9 cellular contexts compared by ENCODE assay signal in the genomic region with DNA sequence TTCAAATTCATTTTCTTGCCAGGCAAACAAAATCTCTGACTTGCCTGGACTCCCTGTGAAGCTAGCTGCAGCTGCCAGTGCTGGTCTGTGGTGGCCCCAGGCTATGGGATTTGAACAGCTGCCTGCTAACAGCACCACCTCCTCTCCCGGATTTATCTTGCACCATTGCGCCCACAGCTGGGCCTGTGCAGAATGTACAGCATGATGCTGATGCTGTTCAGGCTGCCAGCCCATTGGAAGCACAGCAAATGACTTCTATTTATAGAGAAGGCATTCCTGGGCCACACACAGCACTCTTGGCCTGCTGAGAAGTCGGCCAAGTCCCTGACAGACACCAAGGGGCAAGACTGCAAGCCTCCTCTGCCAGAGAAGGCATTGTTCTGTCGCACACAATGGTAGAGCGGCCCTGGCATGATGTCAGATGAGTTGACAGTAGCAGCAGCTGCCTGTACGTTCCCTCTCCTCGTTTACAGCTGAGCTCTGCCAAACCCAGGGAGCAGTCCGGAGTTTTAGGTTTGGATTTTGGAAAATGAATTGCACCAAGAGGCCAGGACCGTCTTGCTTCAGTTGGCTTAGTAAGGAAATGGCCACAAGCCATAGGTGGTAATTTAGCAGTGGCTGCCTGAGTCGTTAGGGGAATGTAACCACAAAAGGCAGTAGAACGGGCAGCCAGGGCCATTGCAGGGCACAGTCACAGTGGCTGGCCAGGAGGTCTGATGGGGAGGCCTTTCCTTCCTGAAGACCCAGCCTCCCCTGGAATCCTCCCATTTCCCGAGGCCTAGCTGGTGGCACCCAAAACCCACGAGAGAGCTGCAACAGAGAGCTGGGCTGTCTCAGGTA. TPM values are rescaled to one million over a fixed set of nuclear protein-coding genes. Genes with fewer than 3 reads are reported as not detected.
DNase-seq lines count a peak whose midpoint lies in the region; ATAC-seq and TF ChIP-seq lines count a peak whose summit lies in the region.
"Had no signal": no experiment of that assay in that cellular context is flagged by ENCODE, and none has a peak within 500 bp of the region (broad histone marks: within the 10 kb centered on the region; RNA-seq: fewer than 3 reads in every experiment).

No MANE protein-coding gene starts in this region.

- no peak overlapping the region for H3K9ac ChIP-seq in colonic mucosa (ENCODE audit: low read depth in 2 of 2, low read length in 2 of 2)

- ATAC-seq in stimulated activated naive B cell treated with anti-CD40 and anti-IgM and Interleukin-4, amounts not matched to agents 10 μg/mL and 1 μg/mL and 100 μg/mL, for 72 hours (replicated peaks), result no peak
- no peak for ATAC-seq in GM21717 (IDR thresholded peaks at IDR 0.05; ENCODE audit: unreplicated experiment)

- no peaks in the 10 kb centered on the region for H3K27me3 ChIP-seq in HAP-1 (ENCODE audit: low read depth)
- H3K27me3 ChIP-seq in colonic mucosa, result no peaks in the 10 kb centered on the region
- H3K27me3 ChIP-seq: right lobe of liver had no signal

- no peak overlapping the region for H3K4me3 ChIP-seq in HAP-1
- H3K4me3 ChIP-seq in colonic mucosa, result no peak overlapping the region
- H3K4me3 ChIP-seq: right lobe of liver had no signal

- no peak overlapping the region for H3K27ac Mint-ChIP-seq in stimulated activated naive B cell treated with anti-CD40 and anti-IgM and Interleukin-4, amounts not matched to agents 10 μg/mL and 1 μg/mL and 100 μg/mL, for 72 hours

- H3K36me3 ChIP-seq in HAP-1 (replicated peaks) (no peaks in the 10 kb centered on the region), colonic mucosa (no peaks in the 10 kb centered on the region)
- H3K36me3 ChIP-seq: right lobe of liver had no signal

- H3K27ac ChIP-seq in colonic mucosa, result peak overlapping the region; percentile 38
- H3K27ac ChIP-seq: right lobe of liver had no signal

- no peaks in the 10 kb centered on the region for H3K36me3 Mint-ChIP-seq in stimulated activated naive B cell treated with anti-CD40 and anti-IgM and Interleukin-4, amounts not matched to agents 10 μg/mL and 1 μg/mL and 100 μg/mL, for 72 hours

- peak; percentile 46 to 80 for DNase-seq in HAP-1 (ENCODE audit: low spot score in 2 of 2)
- peak; percentile 43 for DNase-seq in NCI-H748 treated with DMSO at 0.1 percent for 48 hours (lab: John Stamatoyannopoulos, UW)
- DNase-seq in colonic mucosa, result peak; percentile 45
- DNase-seq in medulla oblongata (ENCODE audit: extremely low spot score), result peak; percentile 95
- DNase-seq in stimulated activated naive B cell treated with anti-CD40 and anti-IgM and Interleukin-4, amounts not matched to agents 10 μg/mL and 1 μg/mL and 100 μg/mL, for 72 hours, result no peak
- no peak for DNase-seq in activated CD8-positive, alpha-beta memory T cell treated with anti-CD3 and anti-CD28 coated beads for 24 hours
- no peak for DNase-seq in activated gamma-delta T cell (lab: John Stamatoyannopoulos, UW)
- DNase-seq: right lobe of liver had no signal

- intact Hi-C loops in colonic mucosa (cut with DNase I), result no loop called here

- H3K4me1 Mint-ChIP-seq in stimulated activated naive B cell treated with anti-CD40 and anti-IgM and Interleukin-4, amounts not matched to agents 10 μg/mL and 1 μg/mL and 100 μg/mL, for 72 hours, result peaks cover 13 to 20% of the 10 kb centered on the region in 2 donors

- no peak for TF ChIP-seq CTCF in colonic mucosa (IDR thresholded peaks at IDR 0.05)

- no peaks in the 10 kb centered on the region for H3K27me3 Mint-ChIP-seq in stimulated activated naive B cell treated with anti-CD40 and anti-IgM and Interleukin-4, amounts not matched to agents 10 μg/mL and 1 μg/mL and 100 μg/mL, for 72 hours

- in situ Hi-C loops in HAP-1 (cut with MboI; ENCODE audit: low sequenced_read_pairs), result loop anchor here (25.0 kb wide), 1 partner anchor 239 kb away; no protein-coding TSS in a partner anchor

- H3K4me3 Mint-ChIP-seq in stimulated activated naive B cell treated with anti-CD40 and anti-IgM and Interleukin-4, amounts not matched to agents 10 μg/mL and 1 μg/mL and 100 μg/mL, for 72 hours, result no peak overlapping the region

- H3K4me1 ChIP-seq in HAP-1 (peaks cover 11% of the 10 kb centered on the region), colonic mucosa (no peaks in the 10 kb centered on the region)
- H3K4me1 ChIP-seq: right lobe of liver had no signal

- H3K9me3 ChIP-seq in HAP-1 (no peaks in the 10 kb centered on the region), colonic mucosa (no peaks in the 10 kb centered on the region)
- H3K9me3 ChIP-seq: right lobe of liver had no signal

- no peaks in the 10 kb centered on the region for H3K9me3 Mint-ChIP-seq in stimulated activated naive B cell treated with anti-CD40 and anti-IgM and Interleukin-4, amounts not matched to agents 10 μg/mL and 1 μg/mL and 100 μg/mL, for 72 hours

RNA-seq across cellular contexts. Expression of a gene that starts 38.5 kb away (rescaled TPM):
- 10 to 100 TPM in 1 of 2 donors, 1 to 10 TPM in 1; 8.0 to 10.8 TPM for total RNA-seq in colonic mucosa

Comparison
In these comparisons a context has a peak if more than half of its experiments do, and no peak if none do; other contexts are left out.
1. DNase-seq: peak in HAP-1 (2 of 2), NCI-H748 treated with DMSO at 0.1 percent for 48 hours (single experiment), colonic mucosa (single experiment) and medulla oblongata (single experiment); none in stimulated activated naive B cell treated with anti-CD40 and anti-IgM and Interleukin-4, amounts not matched to agents 10 μg/mL and 1 μg/mL and 100 μg/mL, for 72 hours (single experiment), activated CD8-positive, alpha-beta memory T cell treated with anti-CD3 and anti-CD28 coated beads for 24 hours (single experiment) and activated gamma-delta T cell (single experiment).